In genomic region chr2:241571821-241572620, GRCh38 we compare ENCODE assay signal across 27 cellular contexts. TPM values are rescaled to one million over a fixed set of nuclear protein-coding genes. Genes with fewer than 3 reads are reported as not detected.
DNase-seq lines count a peak whose midpoint lies in the region; ATAC-seq, FAIRE-seq and TF ChIP-seq lines count a peak whose summit lies in the region.
"Had no signal": no experiment of that assay in that cellular context is flagged by ENCODE, and none has a peak within 500 bp of the region (broad histone marks: within the 10 kb centered on the region; RNA-seq: fewer than 3 reads in every experiment).

No MANE protein-coding gene starts in this region.

- in situ Hi-C loops in GM13976 (cut with MboI; ENCODE audit: low sequenced_read_pairs, unreplicated experiment): no loop called here

- H3K4me3 Mint-ChIP-seq in natural killer cell (no peak overlapping the region), T-cell (no peak overlapping the region)
- H3K4me3 Mint-ChIP-seq in activated CD4-positive, alpha-beta memory T cell treated with anti-CD3 and anti-CD28 coated beads, Interleukin-2, amount 10 ng/mL, durations not matched to agents 7 days and 5 days: no peak overlapping the region
- H3K4me3 Mint-ChIP-seq: IgD-negative memory B cell, naive B cell had no signal

- no peak for DNase-seq in A549 (ENCODE audit: low read depth in 1 of 2, low spot score in 1 of 2)
- DNase-seq in RPMI7951 (ENCODE audit: low read depth): peak; percentile 36
- DNase-seq in natural killer cell: no peak
- no peak for DNase-seq in NOMO-1 treated with DMSO at 0.1 percent for 48 hours (lab: John Stamatoyannopoulos, UW; ENCODE audit: unreplicated experiment)
- DNase-seq in T-cell: no peak
- no peak for DNase-seq in activated CD4-positive, alpha-beta memory T cell treated with anti-CD3 and anti-CD28 coated beads, Interleukin-2, amount 10 ng/mL, durations not matched to agents 7 days and 5 days
- DNase-seq in GM13976 (ENCODE audit: low spot score): no peak
- DNase-seq: adrenal gland, Caco-2, hypothalamus, mesenchymal stem cell, naive B cell, NCI-H1092 treated with DMSO at 0.1 percent for 48 hours, NCI-H1930, NCI-H526, WERI-Rb-1 had no signal

- intact Hi-C loops in natural killer cell (cut with micrococcal nuclease): no loop called here

- peaks cover 0 to 25% of the 10 kb centered on the region in 2 donors for H3K4me1 Mint-ChIP-seq in natural killer cell
- H3K4me1 Mint-ChIP-seq in T-cell: no peaks in the 10 kb centered on the region
- no peaks in the 10 kb centered on the region for H3K4me1 Mint-ChIP-seq in activated CD4-positive, alpha-beta memory T cell treated with anti-CD3 and anti-CD28 coated beads, Interleukin-2, amount 10 ng/mL, durations not matched to agents 7 days and 5 days
- H3K4me1 Mint-ChIP-seq: IgD-negative memory B cell had no signal

- 92% methylated on average over 20 of the region's 27 CpGs for WGBS in A549 (ENCODE audit: missing lambda C conversion rate)

- peak; percentile 11 to 42; a peak in 4 of 6 replicates for ATAC-seq in A549
- ATAC-seq in esophagus mucosa: peak; percentile 5
- ATAC-seq in natural killer cell: no peak
- no peak for ATAC-seq in T-cell (replicated peaks in 1 of 4)
- ATAC-seq: gastroesophageal sphincter had no signal

- TF ChIP-seq POLR2A in A549 (IDR thresholded peaks at IDR 0.05; ENCODE audit: low read length): no peak

- no peak for TF ChIP-seq EP300 in A549 (IDR thresholded peaks at IDR 0.05)

- H3K4me1 ChIP-seq in A549: no peaks in the 10 kb centered on the region
- H3K4me1 ChIP-seq: adrenal gland, Caco-2, HAP-1, upper lobe of left lung had no signal

- POLR2A ChIA-PET in A549 (lab: Yijun Ruan, JAX) (no interaction called here), T-cell (lab: Charles Lee) (no interaction called here)
- POLR2A ChIA-PET in activated CD4-positive, alpha-beta memory T cell treated with anti-CD3 and anti-CD28 coated beads, Interleukin-2, amount 10 ng/mL, durations not matched to agents 7 days and 5 days (lab: Charles Lee): no interaction called here

- H3K27me3 Mint-ChIP-seq in natural killer cell (ENCODE audit: low read depth in 2 of 2) (no peaks in the 10 kb centered on the region), T-cell (no peaks in the 10 kb centered on the region)
- no peaks in the 10 kb centered on the region for H3K27me3 Mint-ChIP-seq in activated CD4-positive, alpha-beta memory T cell treated with anti-CD3 and anti-CD28 coated beads, Interleukin-2, amount 10 ng/mL, durations not matched to agents 7 days and 5 days
- H3K27me3 Mint-ChIP-seq: IgD-negative memory B cell, naive B cell had no signal

- H3K27ac Mint-ChIP-seq in natural killer cell: peak overlapping the region; percentile 47 to 54
- H3K27ac Mint-ChIP-seq in T-cell: no peak overlapping the region
- H3K27ac Mint-ChIP-seq in activated CD4-positive, alpha-beta memory T cell treated with anti-CD3 and anti-CD28 coated beads, Interleukin-2, amount 10 ng/mL, durations not matched to agents 7 days and 5 days: no peak overlapping the region
- H3K27ac Mint-ChIP-seq: IgD-negative memory B cell had no signal

- H3K4me3 ChIP-seq in A549: no peak overlapping the region
- H3K4me3 ChIP-seq: adrenal gland, BLaER1, gastroesophageal sphincter, HAP-1, smooth muscle cell, upper lobe of left lung had no signal

- CTCF ChIA-PET in A549 (lab: Yijun Ruan, JAX): interaction anchor here (1.2 kb wide), 1 partner anchor 29 kb away, joined by 3 read pairs; no protein-coding TSS in a partner anchor
- CTCF ChIA-PET in T-cell (lab: Charles Lee): no interaction called here
- CTCF ChIA-PET in activated CD4-positive, alpha-beta memory T cell treated with anti-CD3 and anti-CD28 coated beads, Interleukin-2, amount 10 ng/mL, durations not matched to agents 7 days and 5 days (lab: Charles Lee): no interaction called here

- H3K36me3 Mint-ChIP-seq in natural killer cell: no peaks in the 10 kb centered on the region
- H3K36me3 Mint-ChIP-seq in T-cell: peaks cover 13% of the 10 kb centered on the region
- H3K36me3 Mint-ChIP-seq in activated CD4-positive, alpha-beta memory T cell treated with anti-CD3 and anti-CD28 coated beads, Interleukin-2, amount 10 ng/mL, durations not matched to agents 7 days and 5 days (ENCODE audit: low read depth): no peaks in the 10 kb centered on the region
- H3K36me3 Mint-ChIP-seq: naive B cell had no signal

- no peak for FAIRE-seq in A549 (lab: Jason Lieb, UNC)
- FAIRE-seq: endometrium, GM12891, keratinocyte, RCC 7860 had no signal

- H3K4me2 ChIP-seq in A549: no peak overlapping the region
- H3K4me2 ChIP-seq: BLaER1, smooth muscle cell had no signal

- H3K9me3 Mint-ChIP-seq in natural killer cell (no peaks in the 10 kb centered on the region), T-cell (no peaks in the 10 kb centered on the region)
- H3K9me3 Mint-ChIP-seq in activated CD4-positive, alpha-beta memory T cell treated with anti-CD3 and anti-CD28 coated beads, Interleukin-2, amount 10 ng/mL, durations not matched to agents 7 days and 5 days: no peaks in the 10 kb centered on the region
- H3K9me3 Mint-ChIP-seq: IgD-negative memory B cell had no signal

- no peaks in the 10 kb centered on the region for H3K9me3 ChIP-seq in A549
- H3K9me3 ChIP-seq: adrenal gland, BLaER1, Caco-2, gastroesophageal sphincter, HAP-1, upper lobe of left lung had no signal

- TF ChIP-seq RAD21 in A549 (conservative IDR thresholded peaks at IDR 0.05 in 1 of 2, IDR thresholded peaks at IDR 0.05 in 1 of 2): no peak

- TF ChIP-seq CTCF in A549 (IDR thresholded peaks at IDR 0.05) (no peak), natural killer cell (IDR thresholded peaks at IDR 0.05) (no peak), GM13976 (IDR thresholded peaks at IDR 0.05; ENCODE audit: borderline replicate concordance, control extremely low read depth, extremely low read depth, insufficient read depth, missing control alignments) (no peak)

- H3K27ac ChIP-seq in A549: no peak overlapping the region
- H3K27ac ChIP-seq: adrenal gland, BLaER1, gastroesophageal sphincter, upper lobe of left lung, WERI-Rb-1 had no signal

TF ChIP-seq in A549, 52 proteins besides CTCF, POLR2A, EP300 and RAD21:
- TF ChIP-seq ZNF302 (CRISPR knock-in tag; IDR thresholded peaks at IDR 0.05) (no peak), MAFK (IDR thresholded peaks at IDR 0.05; ENCODE audit: partially characterized antibody) (no peak), MYC (IDR thresholded peaks at IDR 0.05; ENCODE audit: borderline replicate concordance, low read length) (no peak), PHF8 (IDR thresholded peaks at IDR 0.05; ENCODE audit: borderline replicate concordance, low read depth) (no peak), ELK1 (IDR thresholded peaks at IDR 0.05; ENCODE audit: low read depth, low read length) (no peak), HMGXB4 (CRISPR knock-in tag; IDR thresholded peaks at IDR 0.05; ENCODE audit: borderline replicate concordance) (no peak), GATA3 (IDR thresholded peaks at IDR 0.05; ENCODE audit: borderline replicate concordance) (no peak), ESRRA (IDR thresholded peaks at IDR 0.05; ENCODE audit: borderline replicate concordance, low read length) (no peak), HDAC2 (IDR thresholded peaks at IDR 0.05) (no peak), HOXB5 (CRISPR knock-in tag; IDR thresholded peaks at IDR 0.05) (no peak), CBX2 (IDR thresholded peaks at IDR 0.05; ENCODE audit: borderline replicate concordance, low read depth) (no peak), ZC3H11A (IDR thresholded peaks at IDR 0.05) (no peak), FOXS1 (CRISPR knock-in tag; IDR thresholded peaks at IDR 0.05) (no peak)

RNA-seq across cellular contexts. Expression of gene BOK, which starts 13.5 kb away (rescaled TPM):
- 5.0 and 5.5 TPM in 2 replicates for polyA plus RNA-seq in A549 (2011; rRNA removed)
- polyA plus RNA-seq in A549 (2012; cell fraction: cytosol; rRNA removed): 16.8 and 24.6 TPM in 2 replicates
- 20.1 and 27.2 TPM in 2 replicates for polyA plus RNA-seq in A549 (2012; cell fraction: nucleus; rRNA removed)
- polyA plus RNA-seq in A549 (2017; fragmentation: RNase III; extraction: RNeasy Plus Mini Kit Qiagen cat#74134 plus additional on column Dnase treatment): 12.0 to 13.0 TPM (median 12.6 TPM) in 3 replicates
- polyA minus RNA-seq in A549 (2011; rRNA and poly(A)+ RNA removed): 6.4 and 7.2 TPM in 2 replicates
- 13.1 and 13.2 TPM in 2 replicates for total RNA-seq in RPMI7951 (2014; rRNA removed; shearing (Covaris generic))
- total RNA-seq in esophagus mucosa: 35.0 TPM
- 10 to 100 TPM; 11.0 to 23.7 (median 19.6) TPM for total RNA-seq in natural killer cell
- under 1 TPM in 3 of 5 donors, not detected in 2; 0.20 to 0.89 (median 0.35) TPM for total RNA-seq in T-cell
- under 1 TPM; 0.08 to 0.15 TPM for total RNA-seq in activated CD4-positive, alpha-beta memory T cell treated with anti-CD3 and anti-CD28 coated beads, Interleukin-2, amount 10 ng/mL, durations not matched to agents 7 days and 5 days

Comparison
In these comparisons a context has a peak if more than half of its experiments do, and no peak if none do; other contexts are left out.
1. ATAC-seq: peak in A549 (2 of 2) and esophagus mucosa (single experiment); none in natural killer cell (0 of 3) and T-cell (0 of 4).
2. H3K27ac Mint-ChIP-seq: peak in natural killer cell (2 of 2); none in T-cell (0 of 2) and activated CD4-positive, alpha-beta memory T cell treated with anti-CD3 and anti-CD28 coated beads, Interleukin-2, amount 10 ng/mL, durations not matched to agents 7 days and 5 days (single experiment).